ENCODE assay signal across 8 cellular contexts in the genomic region with DNA sequence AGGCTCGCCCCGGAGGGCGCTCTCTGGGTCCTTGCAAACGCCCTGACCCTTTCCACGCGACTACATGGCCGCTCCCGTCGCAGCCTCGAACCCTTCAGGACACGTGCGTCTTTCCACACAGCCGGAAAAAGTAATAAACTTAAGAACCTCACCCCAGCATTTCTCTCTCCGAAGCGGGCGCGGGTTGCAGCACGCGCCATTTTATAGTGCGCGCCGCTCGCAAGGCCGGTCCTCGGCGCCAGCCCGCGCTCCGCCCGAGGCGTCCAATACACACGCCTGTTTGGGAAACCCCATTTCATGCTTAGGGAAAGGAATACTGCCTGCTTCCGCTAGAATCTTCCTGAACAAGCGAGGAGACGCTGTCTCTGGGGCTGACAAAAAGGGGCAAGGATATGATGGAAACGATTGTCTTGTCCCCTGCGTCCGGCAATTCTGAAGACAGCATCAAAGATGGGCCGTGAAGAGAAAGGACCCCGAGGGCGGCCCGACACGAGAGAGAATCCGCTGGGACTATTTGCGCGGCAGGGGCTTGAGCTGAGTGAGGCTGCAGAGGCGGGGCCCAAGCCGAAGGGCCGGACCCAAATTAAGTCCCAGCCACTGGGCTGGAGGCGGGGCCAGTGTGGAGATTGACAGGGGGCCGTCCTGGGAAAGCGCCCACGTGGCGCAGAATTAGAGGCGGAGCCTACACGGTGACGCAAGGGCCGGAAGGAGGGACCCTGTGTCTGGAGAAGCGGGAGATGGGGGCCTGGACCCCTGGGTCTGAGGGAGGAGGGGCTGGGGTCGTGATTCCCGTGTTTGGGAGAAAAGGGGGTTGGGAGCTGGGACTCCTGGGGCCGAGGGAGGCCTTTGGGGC. TPM values are rescaled to one million over a fixed set of nuclear protein-coding genes. Genes with fewer than 3 reads are reported as not detected.
DNase-seq lines count a peak whose midpoint lies in the region; ATAC-seq and TF ChIP-seq lines count a peak whose summit lies in the region.

No MANE protein-coding gene starts in this region.

- H3K4me3 ChIP-seq in CD4-positive, CD25-positive, alpha-beta regulatory T cell (ENCODE audit: low read depth, low read length), result peak overlapping the region; percentile 89
- peak overlapping the region; percentile 84 to 99 (median 90) for H3K4me3 ChIP-seq in liver (ENCODE audit: low read depth in 1 of 3, low read length in 3 of 3)

- TF ChIP-seq RAD21 in liver (IDR thresholded peaks at IDR 0.05), result no peak

- CTCF ChIA-PET in activated CD4-positive, alpha-beta memory T cell treated with anti-CD3 and anti-CD28 coated beads for 36 hours (lab: Charles Lee), result interaction anchor here (0.6 to 1.0 kb wide), 2 partner anchors 12 to 118 kb away, joined by 3 to 4 read pairs; no protein-coding TSS in a partner anchor

- H3K9me3 ChIP-seq in CD4-positive, CD25-positive, alpha-beta regulatory T cell (ENCODE audit: control insufficient read depth in 2 of 2, low read length in 2 of 2), result no peaks in the 10 kb centered on the region
- no peaks in the 10 kb centered on the region for H3K9me3 ChIP-seq in liver (ENCODE audit: control insufficient read depth in 4 of 4, low read length in 3 of 4)

- peak overlapping the region; percentile 99 for H3K27ac ChIP-seq in CD4-positive, CD25-positive, alpha-beta regulatory T cell (ENCODE audit: insufficient read depth, low read length, poor library complexity, severe bottlenecking)
- H3K27ac ChIP-seq in liver (ENCODE audit: low read depth in 1 of 2, low read length in 2 of 2), result peak overlapping the region; percentile 97 to 99

- intact Hi-C loops in activated CD4-positive, alpha-beta memory T cell treated with anti-CD3 and anti-CD28 coated beads for 36 hours (cut with micrococcal nuclease), result loop anchor here (1.0 to 10.0 kb wide), 4 partner anchors 13 to 470 kb away; partner anchors contain the start of gene CTU1

- POLR2A ChIA-PET in activated CD4-positive, alpha-beta memory T cell treated with anti-CD3 and anti-CD28 coated beads for 36 hours (lab: Charles Lee), result interaction anchor here (0.5 to 2.5 kb wide), 7 partner anchors 10 to 146 kb away, joined by 3 to 25 read pairs (median 4); no protein-coding TSS in a partner anchor

- peaks cover 2% of the 10 kb centered on the region for H3K36me3 ChIP-seq in CD4-positive, CD25-positive, alpha-beta regulatory T cell (ENCODE audit: control insufficient read depth, insufficient read depth, low read length)
- H3K36me3 ChIP-seq in liver (ENCODE audit: control insufficient read depth in 4 of 4, insufficient read depth in 3 of 4, low read depth in 1 of 4, low read length in 3 of 4), result peaks cover 0 to 7% (median 1%) of the 10 kb centered on the region in 4 donors

- peak overlapping the region; percentile 95 to 99 for H3K9ac ChIP-seq in liver (ENCODE audit: low read depth in 1 of 2, low read length in 2 of 2)

- peaks cover 0 to 54% (median 26%) of the 10 kb centered on the region in 4 donors for H3K4me1 Mint-ChIP-seq in CD4-positive, CD25-positive, alpha-beta regulatory T cell
- peaks cover 34% of the 10 kb centered on the region for H3K4me1 Mint-ChIP-seq in activated CD4-positive, alpha-beta memory T cell treated with anti-CD3 and anti-CD28 coated beads for 36 hours (ENCODE audit: low read depth)

- peak; percentile 93 to 99 (median 98) for DNase-seq in CD4-positive, CD25-positive, alpha-beta regulatory T cell
- peak; percentile 99 for DNase-seq in NCI-H82 (lab: John Stamatoyannopoulos, UW)
- DNase-seq in activated CD4-positive, alpha-beta memory T cell treated with anti-CD3 and anti-CD28 coated beads for 36 hours, result peak; percentile 99
- peak; percentile 97 to 99 for DNase-seq in dermis microvascular lymphatic vessel endothelial cell (ENCODE audit: low read depth in 2 of 2)
- DNase-seq in stimulated activated CD4-positive, alpha-beta T cell treated with anti-CD3 and anti-CD28 coated beads, Interleukin-4, amount 100 ng/mL, for 1 hour, result peak; percentile 99

- H3K27me3 ChIP-seq in CD4-positive, CD25-positive, alpha-beta regulatory T cell (ENCODE audit: control insufficient read depth, insufficient read depth, low read length), result no peaks in the 10 kb centered on the region
- no peaks in the 10 kb centered on the region for H3K27me3 ChIP-seq in liver (ENCODE audit: control insufficient read depth in 4 of 4, insufficient read depth in 4 of 4, low read length in 3 of 4)

- WGBS in liver, result under 1% methylated on average over 62 of the region's 62 CpGs

- H3K27me3 Mint-ChIP-seq in CD4-positive, CD25-positive, alpha-beta regulatory T cell, result peaks cover 5% of the 10 kb centered on the region
- H3K27me3 Mint-ChIP-seq in activated CD4-positive, alpha-beta memory T cell treated with anti-CD3 and anti-CD28 coated beads for 36 hours, result no peaks in the 10 kb centered on the region

- peak; percentile 96 for ATAC-seq in CD4-positive, CD25-positive, alpha-beta regulatory T cell (ENCODE audit: low read depth in 2 of 2)
- ATAC-seq in GM19452 (IDR thresholded peaks at IDR 0.05; ENCODE audit: unreplicated experiment) (peak; percentile 93), HG03575 (IDR thresholded peaks at IDR 0.05; ENCODE audit: extremely low read depth, insufficient number of reproducible peaks, low FRiP score, unreplicated experiment) (peak; percentile 57)

- H3K36me3 Mint-ChIP-seq in CD4-positive, CD25-positive, alpha-beta regulatory T cell, result peaks cover 12% of the 10 kb centered on the region
- peaks cover 38% of the 10 kb centered on the region for H3K36me3 Mint-ChIP-seq in activated CD4-positive, alpha-beta memory T cell treated with anti-CD3 and anti-CD28 coated beads for 36 hours

- peak overlapping the region; percentile 94 to 100 (median 96) for H3K4me3 Mint-ChIP-seq in CD4-positive, CD25-positive, alpha-beta regulatory T cell
- H3K4me3 Mint-ChIP-seq in activated CD4-positive, alpha-beta memory T cell treated with anti-CD3 and anti-CD28 coated beads for 36 hours, result peak overlapping the region; percentile 96

- TF ChIP-seq CTCF in liver (IDR thresholded peaks at IDR 0.05; ENCODE audit: low read depth, low read length, missing input control), result no peak

- H3K4me1 ChIP-seq in CD4-positive, CD25-positive, alpha-beta regulatory T cell (ENCODE audit: control insufficient read depth, insufficient read depth, low read length, poor library complexity, severe bottlenecking), result peaks cover 17% of the 10 kb centered on the region
- peaks cover 1 to 22% (median 16%) of the 10 kb centered on the region in 4 donors for H3K4me1 ChIP-seq in liver (ENCODE audit: control insufficient read depth in 4 of 4, insufficient read depth in 4 of 4, low read length in 3 of 4)

- peak overlapping the region; percentile 100 for H3K27ac Mint-ChIP-seq in CD4-positive, CD25-positive, alpha-beta regulatory T cell
- H3K27ac Mint-ChIP-seq in activated CD4-positive, alpha-beta memory T cell treated with anti-CD3 and anti-CD28 coated beads for 36 hours, result peak overlapping the region; percentile 100

- peaks cover 0 to 2% (median 0%) of the 10 kb centered on the region in 7 donors for H3K9me3 Mint-ChIP-seq in CD4-positive, CD25-positive, alpha-beta regulatory T cell
- no peaks in the 10 kb centered on the region for H3K9me3 Mint-ChIP-seq in activated CD4-positive, alpha-beta memory T cell treated with anti-CD3 and anti-CD28 coated beads for 36 hours

TF ChIP-seq in liver, 16 proteins besides CTCF, POLR2A, EP300 and RAD21 (continues in another document):
- TF ChIP-seq JUND (IDR thresholded peaks at IDR 0.05), result no peak
- TF ChIP-seq FOXA1 (IDR thresholded peaks at IDR 0.05), result no peak

RNA-seq across cellular contexts. Expression of gene ACP4, which starts 14.4 kb away (rescaled TPM):
- not detected for total RNA-seq in CD4-positive, CD25-positive, alpha-beta regulatory T cell
- not detected for polyA plus RNA-seq in CD4-positive, CD25-positive, alpha-beta regulatory T cell
- not detected for total RNA-seq in activated CD4-positive, alpha-beta memory T cell treated with anti-CD3 and anti-CD28 coated beads for 36 hours
- total RNA-seq in dermis microvascular lymphatic vessel endothelial cell (not detected in 2 replicates), liver (not detected)
- polyA plus RNA-seq in liver, result under 1 TPM; 0.06 to 0.19 TPM

RNA-seq across cellular contexts. Expression of gene KLK1, which starts 18.9 kb away (rescaled TPM):
- total RNA-seq in CD4-positive, CD25-positive, alpha-beta regulatory T cell, result 0.47 TPM
- polyA plus RNA-seq in CD4-positive, CD25-positive, alpha-beta regulatory T cell, result under 1 TPM in 1 of 4 donors, not detected in 3; 0.48 TPM
- under 1 TPM; 0.59 to 0.73 TPM for total RNA-seq in activated CD4-positive, alpha-beta memory T cell treated with anti-CD3 and anti-CD28 coated beads for 36 hours
- not detected in 2 replicates for total RNA-seq in dermis microvascular lymphatic vessel endothelial cell
- total RNA-seq in liver, result not detected
- not detected for polyA plus RNA-seq in liver

RNA-seq across cellular contexts. Expression of gene KLK15, which starts 28.7 kb away (rescaled TPM):
- not detected for total RNA-seq in CD4-positive, CD25-positive, alpha-beta regulatory T cell
- polyA plus RNA-seq in CD4-positive, CD25-positive, alpha-beta regulatory T cell, result not detected
- not detected for total RNA-seq in activated CD4-positive, alpha-beta memory T cell treated with anti-CD3 and anti-CD28 coated beads for 36 hours
- not detected in 2 replicates for total RNA-seq in dermis microvascular lymphatic vessel endothelial cell
- not detected for total RNA-seq in liver
- not detected for polyA plus RNA-seq in liver

RNA-seq across cellular contexts. Expression of gene GPR32, which starts 34.4 kb away (rescaled TPM):
- not detected for total RNA-seq in CD4-positive, CD25-positive, alpha-beta regulatory T cell
- polyA plus RNA-seq in CD4-positive, CD25-positive, alpha-beta regulatory T cell, result not detected
- total RNA-seq in activated CD4-positive, alpha-beta memory T cell treated with anti-CD3 and anti-CD28 coated beads for 36 hours, result not detected
- total RNA-seq in dermis microvascular lymphatic vessel endothelial cell, result not detected in 2 replicates
- total RNA-seq in liver, result not detected
- polyA plus RNA-seq in liver, result not detected

RNA-seq across cellular contexts. Expression of gene KLK3, which starts 50.1 kb away (rescaled TPM):
- not detected for total RNA-seq in CD4-positive, CD25-positive, alpha-beta regulatory T cell
- polyA plus RNA-seq in CD4-positive, CD25-positive, alpha-beta regulatory T cell, result not detected
- total RNA-seq in activated CD4-positive, alpha-beta memory T cell treated with anti-CD3 and anti-CD28 coated beads for 36 hours, result not detected
- total RNA-seq in dermis microvascular lymphatic vessel endothelial cell (not detected in 2 replicates), liver (not detected)
- polyA plus RNA-seq in liver, result not detected

Comparison
In these comparisons a context has a peak if more than half of its experiments do, and no peak if none do; other contexts are left out.
1. Peak in every context shown above with its lines: DNase-seq, ATAC-seq, H3K4me3 ChIP-seq and H3K27ac ChIP-seq.